Comparison of ENCODE assay signal across 1 cellular context in genomic region chr10:75597691-75598455, GRCh38.
TF ChIP-seq lines count a peak whose summit lies in the region.

No MANE protein-coding gene starts in this region.

TF ChIP-seq in SK-N-SH, 30 proteins besides CTCF, POLR2A, EP300 and RAD21 (continued from another document):
- TF ChIP-seq REST (IDR thresholded peaks at IDR 0.05; ENCODE audit: low read depth, low read length) (no peak), GATA2 (CRISPR knock-in tag; IDR thresholded peaks at IDR 0.05) (no peak), POLR2AphosphoS5 (IDR thresholded peaks at IDR 0.05; ENCODE audit: low read depth, low read length) (no peak), YY1 (IDR thresholded peaks at IDR 0.05; ENCODE audit: low read depth) (no peak), MEF2A (IDR thresholded peaks at IDR 0.05; ENCODE audit: borderline replicate concordance, low read depth) (no peak), EZH2phosphoT487 (IDR thresholded peaks at IDR 0.05; ENCODE audit: borderline replicate concordance, low read depth) (no peak), MXI1 (IDR thresholded peaks at IDR 0.05; ENCODE audit: low read depth, low read length) (no peak)
- TF ChIP-seq, protein P1, sequence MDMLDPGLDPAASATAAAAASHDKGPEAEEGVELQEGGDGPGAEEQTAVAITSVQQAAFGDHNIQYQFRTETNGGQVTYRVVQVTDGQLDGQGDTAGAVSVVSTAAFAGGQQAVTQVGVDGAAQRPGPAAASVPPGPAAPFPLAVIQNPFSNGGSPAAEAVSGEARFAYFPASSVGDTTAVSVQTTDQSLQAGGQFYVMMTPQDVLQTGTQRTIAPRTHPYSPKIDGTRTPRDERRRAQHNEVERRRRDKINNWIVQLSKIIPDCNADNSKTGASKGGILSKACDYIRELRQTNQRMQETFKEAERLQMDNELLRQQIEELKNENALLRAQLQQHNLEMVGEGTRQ (IDR thresholded peaks at IDR 0.05; ENCODE audit: borderline replicate concordance, low read depth, low read length) = no peak
- TF ChIP-seq, protein P2, sequence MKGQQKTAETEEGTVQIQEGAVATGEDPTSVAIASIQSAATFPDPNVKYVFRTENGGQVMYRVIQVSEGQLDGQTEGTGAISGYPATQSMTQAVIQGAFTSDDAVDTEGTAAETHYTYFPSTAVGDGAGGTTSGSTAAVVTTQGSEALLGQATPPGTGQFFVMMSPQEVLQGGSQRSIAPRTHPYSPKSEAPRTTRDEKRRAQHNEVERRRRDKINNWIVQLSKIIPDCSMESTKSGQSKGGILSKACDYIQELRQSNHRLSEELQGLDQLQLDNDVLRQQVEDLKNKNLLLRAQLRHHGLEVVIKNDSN (IDR thresholded peaks at IDR 0.05; ENCODE audit: borderline replicate concordance, low read depth) = no peak
